ENCODE assay signal across 11 cellular contexts in the genomic region with DNA sequence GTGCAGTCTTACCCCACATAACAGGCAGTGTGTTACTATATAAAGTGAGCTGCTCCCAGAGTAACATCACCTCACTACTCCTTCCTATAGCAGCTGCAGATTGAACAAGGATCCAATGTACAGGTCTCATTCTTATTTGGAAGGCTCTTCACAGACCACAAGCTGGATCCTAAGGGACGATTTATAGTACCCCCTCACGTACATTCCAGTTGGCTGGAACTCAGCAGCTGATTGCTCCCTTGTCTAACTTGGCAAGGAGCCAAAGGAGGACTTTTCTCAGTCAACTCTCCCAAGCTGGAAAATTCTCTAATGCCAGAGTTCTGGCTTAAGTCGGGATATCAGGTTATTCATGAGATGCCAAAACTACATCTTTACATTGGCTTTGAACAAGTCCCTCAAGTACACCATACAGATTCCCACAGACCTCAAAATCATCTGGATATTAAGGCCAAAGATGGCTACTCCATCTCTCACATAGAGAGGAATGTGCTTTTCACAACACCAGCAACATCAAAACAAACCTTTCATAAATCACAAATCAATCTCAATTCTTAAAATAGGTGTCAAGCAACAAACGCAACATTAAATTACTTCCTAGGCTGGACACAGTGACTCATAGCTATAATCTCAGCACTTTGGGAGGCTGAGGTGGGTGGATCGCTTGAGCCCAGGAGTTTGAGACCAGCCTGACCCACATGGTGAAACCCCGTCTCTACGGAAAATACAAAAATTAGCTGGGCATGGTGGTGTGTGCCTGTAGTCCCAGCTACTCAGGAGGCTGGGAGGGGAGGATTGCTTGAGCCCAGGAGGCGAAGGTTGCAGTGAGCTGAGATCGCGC. TPM values are rescaled to one million over a fixed set of nuclear protein-coding genes. Genes with fewer than 3 reads are reported as not detected.
DNase-seq lines count a peak whose midpoint lies in the region; ATAC-seq and TF ChIP-seq lines count a peak whose summit lies in the region.
"Had no signal": no experiment of that assay in that cellular context is flagged by ENCODE, and none has a peak within 500 bp of the region (broad histone marks: within the 10 kb centered on the region; RNA-seq: fewer than 3 reads in every experiment).

No MANE protein-coding gene starts in this region.

- no peak overlapping the region for H3K4me3 Mint-ChIP-seq in MCF 10A (ENCODE audit: unreplicated experiment)
- peak overlapping the region; percentile 74 for H3K4me3 Mint-ChIP-seq in activated T-helper 1 cell treated with anti-CD3 and anti-CD28 coated beads, Interleukin-12 subunit alpha, Interleukin-12 subunit beta, Interleukin-2, Interleukin-4 antibody, amounts not matched to agents 30 ng/mL and 10 ng/mL and 1 ng/mL, durations not matched to agents 14 hours and 24 hours and 36 hours

- peaks cover 0 to 5% of the 10 kb centered on the region in 2 donors for H3K4me1 ChIP-seq in breast epithelium
- no peaks in the 10 kb centered on the region for H3K4me1 ChIP-seq in urinary bladder (ENCODE audit: insufficient read depth)
- H3K4me1 ChIP-seq: testis had no signal

- no peak for ATAC-seq in GM21423 (IDR thresholded peaks at IDR 0.05; ENCODE audit: unreplicated experiment)

- H3K36me3 ChIP-seq in breast epithelium, result no peaks in the 10 kb centered on the region
- H3K36me3 ChIP-seq in urinary bladder (ENCODE audit: insufficient read depth), result no peaks in the 10 kb centered on the region

- no peaks in the 10 kb centered on the region for H3K27me3 ChIP-seq in breast epithelium
- H3K27me3 ChIP-seq: testis had no signal

- CTCF ChIA-PET in MCF 10A (lab: Yijun Ruan, JAX), result interaction anchor here (0.6 to 2.7 kb wide), 5 partner anchors 16 to 241 kb away, joined by 3 to 13 read pairs (median 4); no protein-coding TSS in a partner anchor

- no peak overlapping the region for H3K4me3 ChIP-seq in breast epithelium
- H3K4me3 ChIP-seq in urinary bladder (ENCODE audit: low read depth, low read length), result no peak overlapping the region
- H3K4me3 ChIP-seq: testis had no signal

- BruUV-seq in MCF 10A (replicated peaks; lab: Mats Ljungman, UMichigan), result no TSS peak

- H3K27ac Mint-ChIP-seq in MCF 10A (ENCODE audit: low read depth, unreplicated experiment), result no peak overlapping the region
- peak overlapping the region; percentile 100 for H3K27ac Mint-ChIP-seq in activated T-helper 1 cell treated with anti-CD3 and anti-CD28 coated beads, Interleukin-12 subunit alpha, Interleukin-12 subunit beta, Interleukin-2, Interleukin-4 antibody, amounts not matched to agents 30 ng/mL and 10 ng/mL and 1 ng/mL, durations not matched to agents 14 hours and 24 hours and 36 hours

- POLR2A ChIA-PET in MCF 10A (lab: Yijun Ruan, JAX), result interaction anchor here (0.8 to 1.2 kb wide), 5 partner anchors 8 to 126 kb away, joined by 3 to 6 read pairs (median 3); no protein-coding TSS in a partner anchor

- DNase-seq in breast epithelium (ENCODE audit: low spot score in 2 of 2) (no peak), MCF 10A (ENCODE audit: unreplicated experiment) (no peak), kidney tubule cell (ENCODE audit: low spot score) (peak; percentile 3), hepatic stellate cell (ENCODE audit: low spot score) (no peak), SK-N-DZ (ENCODE audit: low spot score) (no peak)
- DNase-seq in activated T-helper 1 cell treated with anti-CD3 and anti-CD28 coated beads, Interleukin-12 subunit alpha, Interleukin-12 subunit beta, Interleukin-2, Interleukin-4 antibody, amounts not matched to agents 30 ng/mL and 10 ng/mL and 1 ng/mL, durations not matched to agents 14 hours and 24 hours and 36 hours (ENCODE audit: low spot score), result no peak
- DNase-seq: Calu3, NCI-H345, testis had no signal

- TF ChIP-seq POLR2A in breast epithelium (IDR thresholded peaks at IDR 0.05), result no peak

- H3K9me3 Mint-ChIP-seq in MCF 10A (ENCODE audit: unreplicated experiment), result no peaks in the 10 kb centered on the region
- no peaks in the 10 kb centered on the region for H3K9me3 Mint-ChIP-seq in activated T-helper 1 cell treated with anti-CD3 and anti-CD28 coated beads, Interleukin-12 subunit alpha, Interleukin-12 subunit beta, Interleukin-2, Interleukin-4 antibody, amounts not matched to agents 30 ng/mL and 10 ng/mL and 1 ng/mL, durations not matched to agents 14 hours and 24 hours and 36 hours

- intact Hi-C loops in breast epithelium (cut with DNase I; ENCODE audit: low total_unique reads), result no loop called here
- intact Hi-C loops in MCF 10A (cut with micrococcal nuclease), result no loop called here
- intact Hi-C loops in activated T-helper 1 cell treated with anti-CD3 and anti-CD28 coated beads, Interleukin-12 subunit alpha, Interleukin-12 subunit beta, Interleukin-2, Interleukin-4 antibody, amounts not matched to agents 30 ng/mL and 10 ng/mL and 1 ng/mL, durations not matched to agents 14 hours and 24 hours and 36 hours (cut with micrococcal nuclease), result loop anchor here (5.0 to 10.0 kb wide), 3 partner anchors 67 to 359 kb away; no protein-coding TSS in a partner anchor

- TF ChIP-seq CTCF in breast epithelium (IDR thresholded peaks at IDR 0.05), result no peak
- no peak for TF ChIP-seq CTCF in MCF 10A (IDR thresholded peaks at IDR 0.05; ENCODE audit: unreplicated experiment)

- 62% methylated on average over 10 of the region's 10 CpGs for WGBS in urinary bladder

- H3K27ac ChIP-seq in breast epithelium (peak overlapping the region; percentile 0 to 42), urinary bladder (ENCODE audit: low read depth) (peak overlapping the region; percentile 16)
- H3K27ac ChIP-seq: testis had no signal

- peaks cover 20% of the 10 kb centered on the region for H3K4me1 Mint-ChIP-seq in MCF 10A (ENCODE audit: insufficient read depth, unreplicated experiment)
- H3K4me1 Mint-ChIP-seq in activated T-helper 1 cell treated with anti-CD3 and anti-CD28 coated beads, Interleukin-12 subunit alpha, Interleukin-12 subunit beta, Interleukin-2, Interleukin-4 antibody, amounts not matched to agents 30 ng/mL and 10 ng/mL and 1 ng/mL, durations not matched to agents 14 hours and 24 hours and 36 hours (ENCODE audit: low read depth), result peaks cover 83% of the 10 kb centered on the region

- H3K9me3 ChIP-seq in breast epithelium, result no peaks in the 10 kb centered on the region
- H3K9me3 ChIP-seq: testis had no signal

- peaks cover 46% of the 10 kb centered on the region for H3K36me3 Mint-ChIP-seq in MCF 10A (ENCODE audit: insufficient read depth, unreplicated experiment)
- H3K36me3 Mint-ChIP-seq in activated T-helper 1 cell treated with anti-CD3 and anti-CD28 coated beads, Interleukin-12 subunit alpha, Interleukin-12 subunit beta, Interleukin-2, Interleukin-4 antibody, amounts not matched to agents 30 ng/mL and 10 ng/mL and 1 ng/mL, durations not matched to agents 14 hours and 24 hours and 36 hours (ENCODE audit: low read depth), result peaks cover 23% of the 10 kb centered on the region

- no peaks in the 10 kb centered on the region for H3K27me3 Mint-ChIP-seq in MCF 10A (ENCODE audit: insufficient read depth, unreplicated experiment)
- no peaks in the 10 kb centered on the region for H3K27me3 Mint-ChIP-seq in activated T-helper 1 cell treated with anti-CD3 and anti-CD28 coated beads, Interleukin-12 subunit alpha, Interleukin-12 subunit beta, Interleukin-2, Interleukin-4 antibody, amounts not matched to agents 30 ng/mL and 10 ng/mL and 1 ng/mL, durations not matched to agents 14 hours and 24 hours and 36 hours (ENCODE audit: insufficient read depth)

RNA-seq across cellular contexts. Expression of gene SMG6, which starts 39.3 kb away (rescaled TPM):
- total RNA-seq in breast epithelium (10 to 100 TPM; 24.9 to 29.3 (median 29.0) TPM), MCF 10A (2022) (17.0 and 23.2 TPM in 2 replicates), urinary bladder (29.3 TPM)
- 35.3 and 39.5 TPM in 2 replicates for total RNA-seq in activated T-helper 1 cell treated with anti-CD3 and anti-CD28 coated beads, Interleukin-12 subunit alpha, Interleukin-12 subunit beta, Interleukin-2, Interleukin-4 antibody, amounts not matched to agents 30 ng/mL and 10 ng/mL and 1 ng/mL, durations not matched to agents 14 hours and 24 hours and 36 hours
- polyA plus RNA-seq in urinary bladder, result 37.5 TPM
- 22.1 and 23.8 TPM in 2 replicates for polyA plus RNA-seq in SK-N-DZ (2014; cell fraction: cytosol; rRNA removed)
- polyA plus RNA-seq in SK-N-DZ (2014; cell fraction: nucleus; rRNA removed), result 17.4 and 23.0 TPM in 2 replicates

RNA-seq across cellular contexts. Expression of gene SRR, which starts 39.5 kb away (rescaled TPM):
- total RNA-seq in breast epithelium (10 to 100 TPM in 2 of 3 donors, 1 to 10 TPM in 1; 9.7 to 13.3 (median 10.2) TPM), MCF 10A (2022) (7.7 and 16.6 TPM in 2 replicates), urinary bladder (20.4 TPM)
- total RNA-seq in activated T-helper 1 cell treated with anti-CD3 and anti-CD28 coated beads, Interleukin-12 subunit alpha, Interleukin-12 subunit beta, Interleukin-2, Interleukin-4 antibody, amounts not matched to agents 30 ng/mL and 10 ng/mL and 1 ng/mL, durations not matched to agents 14 hours and 24 hours and 36 hours, result 14.9 and 17.4 TPM in 2 replicates
- polyA plus RNA-seq in urinary bladder, result 13.7 TPM
- polyA plus RNA-seq in SK-N-DZ (2014; cell fraction: cytosol; rRNA removed), result 14.7 and 15.1 TPM in 2 replicates
- 3.7 and 7.4 TPM in 2 replicates for polyA plus RNA-seq in SK-N-DZ (2014; cell fraction: nucleus; rRNA removed)
